In genomic region chr16:69014811-69015210, GRCh38 we compare ENCODE assay signal across 20 cellular contexts.
DNase-seq lines count a peak whose midpoint lies in the region; ATAC-seq, FAIRE-seq and TF ChIP-seq lines count a peak whose summit lies in the region.
"Had no signal": no experiment of that assay in that cellular context is flagged by ENCODE, and none has a peak within 500 bp of the region (broad histone marks: within the 10 kb centered on the region; RNA-seq: fewer than 3 reads in every experiment).

No MANE protein-coding gene starts in this region.

- H3K23ac ChIP-seq in mesenchymal stem cell (ENCODE audit: low read length in 2 of 2), result no peak overlapping the region

- H2BK15ac ChIP-seq in mesenchymal stem cell (ENCODE audit: low read depth, poor library complexity, severe bottlenecking), result no peak overlapping the region

- CTCF ChIA-PET in activated naive CD4-positive, alpha-beta T cell treated with anti-CD3 and anti-CD28 coated beads for 36 hours (lab: Charles Lee), result interaction anchor here (0.7 kb wide), 1 partner anchor 38 kb away, joined by 3 read pairs; no protein-coding TSS in a partner anchor

- no peak overlapping the region for H3K27ac Mint-ChIP-seq in activated naive CD4-positive, alpha-beta T cell treated with anti-CD3 and anti-CD28 coated beads for 36 hours
- H3K27ac Mint-ChIP-seq: IgD-negative memory B cell had no signal

- TF ChIP-seq POLR2A in H54 (IDR thresholded peaks at IDR 0.05; ENCODE audit: low read depth, low read length), result no peak

- DNase-seq in H54 (ENCODE audit: insufficient read length, low spot score) (no peak), amniotic epithelial cell (ENCODE audit: low read depth) (peak; percentile 60), mesenchymal stem cell (no peak), pons (ENCODE audit: low spot score) (peak; percentile 15)
- DNase-seq in activated naive CD4-positive, alpha-beta T cell treated with anti-CD3 and anti-CD28 coated beads for 36 hours, result no peak
- DNase-seq: ACHN; BE2C; C1 segment of cervical spinal cord; CD4-positive, CD25-positive, alpha-beta regulatory T cell; CD8-positive, alpha-beta memory T cell; DMS79 treated with DMSO at 0.1 percent for 48 hours; GF-D8; HCEC 1CT; KBM-7 had no signal

- H3K9me3 Mint-ChIP-seq in activated naive CD4-positive, alpha-beta T cell treated with anti-CD3 and anti-CD28 coated beads for 36 hours, result no peaks in the 10 kb centered on the region
- H3K9me3 Mint-ChIP-seq: CD4-positive, CD25-positive, alpha-beta regulatory T cell; CD8-positive, alpha-beta memory T cell; IgD-negative memory B cell had no signal

- H4K91ac ChIP-seq in mesenchymal stem cell (ENCODE audit: low read length), result no peak overlapping the region

- H3K4me1 Mint-ChIP-seq in activated naive CD4-positive, alpha-beta T cell treated with anti-CD3 and anti-CD28 coated beads for 36 hours (ENCODE audit: low read depth), result peaks cover 8% of the 10 kb centered on the region
- H3K4me1 Mint-ChIP-seq: CD8-positive, alpha-beta memory T cell; IgD-negative memory B cell had no signal

- H4K8ac ChIP-seq in mesenchymal stem cell (ENCODE audit: low read length), result no peak overlapping the region

- H2BK12ac ChIP-seq in mesenchymal stem cell (ENCODE audit: low read length in 2 of 2), result no peak overlapping the region

- peaks cover 10% of the 10 kb centered on the region for H3K36me3 Mint-ChIP-seq in activated naive CD4-positive, alpha-beta T cell treated with anti-CD3 and anti-CD28 coated beads for 36 hours (ENCODE audit: low read depth)

- intact Hi-C loops in activated naive CD4-positive, alpha-beta T cell treated with anti-CD3 and anti-CD28 coated beads for 36 hours (cut with micrococcal nuclease), result no loop called here

- no peak overlapping the region for H2BK120ac ChIP-seq in mesenchymal stem cell (ENCODE audit: low read depth, low read length)

- peak overlapping the region; percentile 47 for H2AK5ac ChIP-seq in mesenchymal stem cell (ENCODE audit: low read length, severe bottlenecking)

- H3K18ac ChIP-seq in mesenchymal stem cell (ENCODE audit: low read depth in 1 of 2, low read length in 2 of 2), result no peak overlapping the region

- no peaks in the 10 kb centered on the region for H3K9me3 ChIP-seq in mesenchymal stem cell (ENCODE audit: control insufficient read depth, low read length)
- H3K9me3 ChIP-seq: BE2C had no signal

- H2AFZ ChIP-seq in mesenchymal stem cell (ENCODE audit: low read depth, low read length), result no peak overlapping the region

- H3K4me2 ChIP-seq in mesenchymal stem cell (ENCODE audit: low read length, poor library complexity, severe bottlenecking), result no peak overlapping the region

- no peaks in the 10 kb centered on the region for H3K27me3 Mint-ChIP-seq in activated naive CD4-positive, alpha-beta T cell treated with anti-CD3 and anti-CD28 coated beads for 36 hours (ENCODE audit: low read depth)
- H3K27me3 Mint-ChIP-seq: CD4-positive, CD25-positive, alpha-beta regulatory T cell; CD8-positive, alpha-beta memory T cell; IgD-negative memory B cell had no signal

- H3K79me1 ChIP-seq in mesenchymal stem cell (replicated peaks; ENCODE audit: low read length, poor library complexity, severe bottlenecking), result no peaks in the 10 kb centered on the region

- H3K27me3 ChIP-seq in mesenchymal stem cell (ENCODE audit: control insufficient read depth in 1 of 2, insufficient read depth in 1 of 2, low read length in 2 of 2), result no peaks in the 10 kb centered on the region
- H3K27me3 ChIP-seq: BE2C had no signal

- FAIRE-seq in H54 (lab: Jason Lieb, UNC), result peak; percentile 15
- FAIRE-seq: A204.1, GM19239, HepG2 had no signal

- no peaks in the 10 kb centered on the region for H3K4me1 ChIP-seq in mesenchymal stem cell (ENCODE audit: control insufficient read depth, insufficient read depth, low read depth, low read length)

- peaks cover 0 to 4% of the 10 kb centered on the region in 2 experiments for H3K36me3 ChIP-seq in mesenchymal stem cell (ENCODE audit: control insufficient read depth in 1 of 2, insufficient read depth in 2 of 2, low read depth in 1 of 2, low read length in 2 of 2)
- H3K36me3 ChIP-seq: BE2C had no signal

- no peak overlapping the region for H3K4ac ChIP-seq in mesenchymal stem cell (ENCODE audit: low read depth in 1 of 2, low read length in 2 of 2)

- no peak overlapping the region for H3K27ac ChIP-seq in mesenchymal stem cell (ENCODE audit: low read length, poor library complexity, severe bottlenecking)

- no peak overlapping the region for H3K14ac ChIP-seq in mesenchymal stem cell (ENCODE audit: low read length in 2 of 2)

- ATAC-seq in HG03457 (IDR thresholded peaks at IDR 0.05; ENCODE audit: unreplicated experiment) (no peak), GM18511 (IDR thresholded peaks at IDR 0.05; ENCODE audit: unreplicated experiment) (no peak)
- ATAC-seq: HepG2 had no signal

- no peak overlapping the region for H2BK5ac ChIP-seq in mesenchymal stem cell (ENCODE audit: low read depth, low read length, poor library complexity, severe bottlenecking)

- H3K4me3 Mint-ChIP-seq in activated naive CD4-positive, alpha-beta T cell treated with anti-CD3 and anti-CD28 coated beads for 36 hours, result no peak overlapping the region
- H3K4me3 Mint-ChIP-seq: CD4-positive, CD25-positive, alpha-beta regulatory T cell; CD8-positive, alpha-beta memory T cell; IgD-negative memory B cell had no signal

- H3K4me3 ChIP-seq in mesenchymal stem cell (ENCODE audit: insufficient read depth in 1 of 2, low read depth in 1 of 2, low read length in 2 of 2), result no peak overlapping the region

- H3K9ac ChIP-seq in mesenchymal stem cell (ENCODE audit: low read length), result no peak overlapping the region

Comparison
In these comparisons a context has a peak if more than half of its experiments do, and no peak if none do; other contexts are left out.
1. DNase-seq: peak in amniotic epithelial cell (single experiment) and pons (single experiment); none in H54 (single experiment), mesenchymal stem cell (single experiment) and activated naive CD4-positive, alpha-beta T cell treated with anti-CD3 and anti-CD28 coated beads for 36 hours (single experiment).